Comparison of ENCODE assay signal across 1 cellular context in genomic region chr6:41581381-41581991, GRCh38.
TF ChIP-seq lines count a peak whose summit lies in the region.

No MANE protein-coding gene starts in this region.

TF ChIP-seq in A549, 52 proteins besides CTCF, POLR2A, EP300 and RAD21 (continued from another document):
- TF ChIP-seq HES2 (IDR thresholded peaks at IDR 0.05) (no peak), KDM5A (IDR thresholded peaks at IDR 0.05) (no peak), JUNB (IDR thresholded peaks at IDR 0.05) (peak; percentile 42; the same call in 1 of the 2 replicates), E2F6 (IDR thresholded peaks at IDR 0.05; ENCODE audit: borderline replicate concordance, low read depth) (no peak), ATOH8 (CRISPR knock-in tag; IDR thresholded peaks at IDR 0.05; ENCODE audit: low read depth) (no peak), EHMT2 (IDR thresholded peaks at IDR 0.05; ENCODE audit: low read depth) (no peak), NPAS2 (CRISPR knock-in tag; IDR thresholded peaks at IDR 0.05; ENCODE audit: borderline replicate concordance) (no peak), PBX3 (IDR thresholded peaks at IDR 0.05) (no peak), TP53 (CRISPR knock-in tag; IDR thresholded peaks at IDR 0.05) (no peak), FOXS1 (CRISPR knock-in tag; IDR thresholded peaks at IDR 0.05) (no peak), HEYL (CRISPR knock-in tag; IDR thresholded peaks at IDR 0.05) (no peak), MAFK (IDR thresholded peaks at IDR 0.05; ENCODE audit: partially characterized antibody) (no peak), MYC (IDR thresholded peaks at IDR 0.05; ENCODE audit: borderline replicate concordance, low read length) (no peak), RCOR1 (IDR thresholded peaks at IDR 0.05; ENCODE audit: low read depth, low read length) (no peak), EHF (CRISPR knock-in tag; IDR thresholded peaks at IDR 0.05) (no peak), FOSB (CRISPR knock-in tag; IDR thresholded peaks at IDR 0.05) (no peak), MAZ (IDR thresholded peaks at IDR 0.05; ENCODE audit: borderline replicate concordance, low read depth, low read length) (no peak), ESRRA (IDR thresholded peaks at IDR 0.05; ENCODE audit: borderline replicate concordance, low read length) (no peak), BHLHE40 (IDR thresholded peaks at IDR 0.05; ENCODE audit: low read depth, low read length) (no peak), ZNF302 (CRISPR knock-in tag; IDR thresholded peaks at IDR 0.05) (no peak), REST (IDR thresholded peaks at IDR 0.05) (no peak), JUN (IDR thresholded peaks at IDR 0.05) (peak; percentile 41 to 61; a peak in 2 of 5 replicates), NFE2L2 (conservative IDR thresholded peaks at IDR 0.05; ENCODE audit: low read length) (no peak), ELK1 (IDR thresholded peaks at IDR 0.05; ENCODE audit: low read depth, low read length) (no peak), CBX8 (IDR thresholded peaks at IDR 0.05) (no peak), HOXB5 (CRISPR knock-in tag; IDR thresholded peaks at IDR 0.05) (no peak)
